ENCODE assay signal across 12 cellular contexts in genomic region chr14:92093320-92093719, GRCh38. TPM values are rescaled to one million over a fixed set of nuclear protein-coding genes. Genes with fewer than 3 reads are reported as not detected.
A peak's percentile ranks its signal among the peaks of the same experiment; 100 is the strongest.
DNase-seq lines count a peak whose midpoint lies in the region; ATAC-seq and TF ChIP-seq lines count a peak whose summit lies in the region.
"Had no signal": no experiment of that assay in that cellular context is flagged by ENCODE, and none has a peak within 500 bp of the region (broad histone marks: within the 10 kb centered on the region; RNA-seq: fewer than 3 reads in every experiment).

No MANE protein-coding gene starts in this region.

- H3K27ac ChIP-seq in DND-41 (ENCODE audit: low read length) = no peak overlapping the region
- no peak overlapping the region for H3K27ac ChIP-seq in SU-DHL-6 (ENCODE audit: low read depth, low read length)
- H3K27ac ChIP-seq in lower lobe of right lung = no peak overlapping the region
- H3K27ac ChIP-seq: adrenal gland had no signal

- no peak overlapping the region for H3K4me3 ChIP-seq in DND-41 (ENCODE audit: low read depth in 1 of 2, low read length in 2 of 2)
- H3K4me3 ChIP-seq in H7 (ENCODE audit: insufficient read depth, low read depth, low read length) = no peak overlapping the region
- no peak overlapping the region for H3K4me3 ChIP-seq in SU-DHL-6 (ENCODE audit: insufficient read depth, low read length, poor library complexity, severe bottlenecking)
- no peak overlapping the region for H3K4me3 ChIP-seq in lower lobe of right lung
- H3K4me3 ChIP-seq: adrenal gland had no signal

- DNase-seq in DND-41 (no peak), H7 (peak; percentile 27), lower lobe of right lung (no peak), NCI-H187 (lab: John Stamatoyannopoulos, UW) (no peak)
- DNase-seq: hippocampal formation, NCI-H526 treated with DMSO at 0.1 percent for 48 hours, T-helper 17 cell had no signal

- intact Hi-C loops in lower lobe of right lung (cut with DNase I) = no loop called here

- H2AFZ ChIP-seq in DND-41 (ENCODE audit: low read depth, low read length) = no peak overlapping the region
- no peak overlapping the region for H2AFZ ChIP-seq in SU-DHL-6 (ENCODE audit: low read depth, low read length, severe bottlenecking)

- H3K4me2 ChIP-seq in DND-41 (ENCODE audit: insufficient read depth, low read length) (no peak overlapping the region), SU-DHL-6 (ENCODE audit: low read depth, low read length, poor library complexity, severe bottlenecking) (no peak overlapping the region)

- H3K4me1 ChIP-seq in DND-41 (ENCODE audit: insufficient read depth, low read length) (no peaks in the 10 kb centered on the region), lower lobe of right lung (no peaks in the 10 kb centered on the region)
- H3K4me1 ChIP-seq: adrenal gland had no signal

- peak; percentile 31 for TF ChIP-seq CTCF in DND-41 (IDR thresholded peaks at IDR 0.05; ENCODE audit: borderline replicate concordance, extremely low read depth, low read length, poor library complexity, severe bottlenecking)
- peak; percentile 19 for TF ChIP-seq CTCF in SU-DHL-6 (IDR thresholded peaks at IDR 0.05; ENCODE audit: insufficient read depth, low read length, poor library complexity, severe bottlenecking)
- TF ChIP-seq CTCF in lower lobe of right lung (IDR thresholded peaks at IDR 0.05) = peak; percentile 19

- H3K79me2 ChIP-seq in DND-41 (ENCODE audit: insufficient read depth, low read length) (peaks cover 21% of the 10 kb centered on the region), SU-DHL-6 (ENCODE audit: insufficient read depth, low read length) (peaks cover 9% of the 10 kb centered on the region)

- no peak overlapping the region for H3K9ac ChIP-seq in DND-41 (ENCODE audit: low read depth, low read length)
- H3K9ac ChIP-seq in SU-DHL-6 (ENCODE audit: low read length) = no peak overlapping the region

- peaks cover 3% of the 10 kb centered on the region; the same call in 1 of the 2 replicates for H4K20me1 ChIP-seq in DND-41 (ENCODE audit: insufficient read depth, low read length)
- no peaks in the 10 kb centered on the region for H4K20me1 ChIP-seq in SU-DHL-6 (ENCODE audit: low read depth, low read length)

- no peaks in the 10 kb centered on the region for H3K27me3 ChIP-seq in DND-41 (ENCODE audit: insufficient read depth, low read length, poor library complexity)
- no peaks in the 10 kb centered on the region for H3K27me3 ChIP-seq in H7 (ENCODE audit: control insufficient read depth, insufficient read depth, low read length)
- no peaks in the 10 kb centered on the region for H3K27me3 ChIP-seq in SU-DHL-6 (ENCODE audit: low read length)
- no peaks in the 10 kb centered on the region for H3K27me3 ChIP-seq in lower lobe of right lung (ENCODE audit: low read depth)
- H3K27me3 ChIP-seq: adrenal gland had no signal

- H3K9me2 ChIP-seq in SU-DHL-6 (replicated peaks; ENCODE audit: insufficient read depth, low read length) = no peaks in the 10 kb centered on the region

- peaks cover 51% of the 10 kb centered on the region for H3K36me3 ChIP-seq in DND-41 (ENCODE audit: insufficient read depth, low read length)
- peaks cover 4% of the 10 kb centered on the region for H3K36me3 ChIP-seq in H7 (replicated peaks; ENCODE audit: control insufficient read depth, insufficient read depth, low read length)
- H3K36me3 ChIP-seq in SU-DHL-6 (ENCODE audit: low read length) = no peaks in the 10 kb centered on the region
- peaks cover 68% of the 10 kb centered on the region for H3K36me3 ChIP-seq in lower lobe of right lung

- H3K9me3 ChIP-seq in DND-41 (ENCODE audit: insufficient read depth, low read length, severe bottlenecking) (no peaks in the 10 kb centered on the region), SU-DHL-6 (ENCODE audit: insufficient read depth, low read length) (no peaks in the 10 kb centered on the region), lower lobe of right lung (no peaks in the 10 kb centered on the region)
- H3K9me3 ChIP-seq: adrenal gland had no signal

- no peaks in the 10 kb centered on the region for H3F3A ChIP-seq in SU-DHL-6 (ENCODE audit: insufficient read depth)

- ATAC-seq in DND-41 (ENCODE audit: insufficient read depth, low read depth) (no peak), lower lobe of right lung (no peak), GM18520 (IDR thresholded peaks at IDR 0.05; ENCODE audit: unreplicated experiment) (no peak), HG03521 (IDR thresholded peaks at IDR 0.05; ENCODE audit: unreplicated experiment) (no peak), HG02870 (IDR thresholded peaks at IDR 0.05; ENCODE audit: unreplicated experiment) (no peak)
- ATAC-seq: T-helper 17 cell had no signal

RNA-seq across cellular contexts. Expression of gene ATXN3, which starts 13.1 kb away (rescaled TPM):
- 18.9 and 31.5 TPM in 2 replicates for total RNA-seq in H7 (2014; rRNA removed; shearing (Covaris generic))
- total RNA-seq in lower lobe of right lung = 47.9 TPM

RNA-seq across cellular contexts. Expression of gene NDUFB1, which starts 28.2 kb away (rescaled TPM):
- total RNA-seq in H7 (2014; rRNA removed; shearing (Covaris generic)) = 207 and 236 TPM in 2 replicates
- total RNA-seq in lower lobe of right lung = 124 TPM

RNA-seq across cellular contexts. Expression of gene CPSF2, which starts 28.4 kb away (rescaled TPM):
- total RNA-seq in H7 (2014; rRNA removed; shearing (Covaris generic)) = 54.8 and 66.3 TPM in 2 replicates
- total RNA-seq in lower lobe of right lung = 65.4 TPM

RNA-seq across cellular contexts. Expression of gene TRIP11, which starts 53.5 kb away (rescaled TPM):
- 12.1 and 23.3 TPM in 2 replicates for total RNA-seq in H7 (2014; rRNA removed; shearing (Covaris generic))
- 62.6 TPM for total RNA-seq in lower lobe of right lung
